2 cellular contexts compared by ENCODE assay signal in the genomic region with DNA sequence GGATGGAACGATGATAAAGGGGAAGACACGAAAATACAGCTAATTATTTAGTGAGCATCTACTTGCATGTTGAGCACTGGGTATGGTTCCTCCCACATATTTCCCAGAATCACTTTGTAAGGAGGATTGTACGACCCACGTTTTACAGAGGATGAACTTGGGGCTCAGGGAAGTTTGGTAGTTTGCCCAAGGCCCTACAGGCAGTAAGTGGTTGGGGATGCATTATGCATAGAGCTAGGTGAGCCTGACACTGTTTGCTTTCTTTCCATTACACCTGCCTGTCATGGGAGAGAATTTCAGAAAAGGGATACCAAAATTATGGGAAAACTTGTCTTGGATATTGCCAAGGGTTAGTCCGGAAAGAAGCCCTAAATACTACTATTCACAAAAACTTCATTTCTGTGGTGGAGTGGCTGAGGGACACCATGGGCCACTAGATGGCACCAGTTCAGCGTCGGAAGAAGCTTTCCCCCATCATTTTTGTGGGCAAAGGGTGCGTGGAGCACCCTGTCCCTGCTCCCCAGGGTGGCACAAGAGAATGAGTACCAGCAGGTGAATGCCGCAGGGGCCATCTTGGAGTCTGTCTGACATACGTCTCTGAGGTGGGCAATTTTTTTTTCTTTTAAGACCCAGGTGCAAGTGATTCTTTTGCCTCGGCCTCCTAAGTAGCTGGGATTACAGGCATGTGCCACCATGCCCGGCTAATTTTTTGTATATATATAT.
A peak's percentile ranks its signal among the peaks of the same experiment; 100 is the strongest.
TF ChIP-seq lines count a peak whose summit lies in the region.

No MANE protein-coding gene starts in this region.

TF ChIP-seq in HEK293, 187 proteins besides CTCF, POLR2A, EP300 and RAD21:
- peak; percentile 39; the same call in 1 of the 2 replicates for TF ChIP-seq ZBTB48 (tag by site-specific recombination; IDR thresholded peaks at IDR 0.05)
- TF ChIP-seq, protein P1, sequence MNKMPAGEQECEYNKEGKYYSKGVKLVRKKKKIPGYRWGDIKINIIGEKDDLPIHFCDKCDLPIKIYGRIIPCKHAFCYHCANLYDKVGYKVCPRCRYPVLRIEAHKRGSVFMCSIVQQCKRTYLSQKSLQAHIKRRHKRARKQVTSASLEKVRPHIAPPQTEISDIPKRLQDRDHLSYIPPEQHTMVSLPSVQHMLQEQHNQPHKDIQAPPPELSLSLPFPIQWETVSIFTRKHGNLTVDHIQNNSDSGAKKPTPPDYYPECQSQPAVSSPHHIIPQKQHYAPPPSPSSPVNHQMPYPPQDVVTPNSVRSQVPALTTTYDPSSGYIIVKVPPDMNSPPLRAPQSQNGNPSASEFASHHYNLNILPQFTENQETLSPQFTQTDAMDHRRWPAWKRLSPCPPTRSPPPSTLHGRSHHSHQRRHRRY (tag by site-specific recombination; IDR thresholded peaks at IDR 0.05), result no peak
- peak; percentile 54; the same call in 1 of the 2 replicates for TF ChIP-seq YY1 (tag by site-specific recombination; IDR thresholded peaks at IDR 0.05)
- TF ChIP-seq, protein P2, sequence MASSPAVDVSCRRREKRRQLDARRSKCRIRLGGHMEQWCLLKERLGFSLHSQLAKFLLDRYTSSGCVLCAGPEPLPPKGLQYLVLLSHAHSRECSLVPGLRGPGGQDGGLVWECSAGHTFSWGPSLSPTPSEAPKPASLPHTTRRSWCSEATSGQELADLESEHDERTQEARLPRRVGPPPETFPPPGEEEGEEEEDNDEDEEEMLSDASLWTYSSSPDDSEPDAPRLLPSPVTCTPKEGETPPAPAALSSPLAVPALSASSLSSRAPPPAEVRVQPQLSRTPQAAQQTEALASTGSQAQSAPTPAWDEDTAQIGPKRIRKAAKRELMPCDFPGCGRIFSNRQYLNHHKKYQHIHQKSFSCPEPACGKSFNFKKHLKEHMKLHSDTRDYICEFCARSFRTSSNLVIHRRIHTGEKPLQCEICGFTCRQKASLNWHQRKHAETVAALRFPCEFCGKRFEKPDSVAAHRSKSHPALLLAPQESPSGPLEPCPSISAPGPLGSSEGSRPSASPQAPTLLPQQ (tag by site-specific recombination; IDR thresholded peaks at IDR 0.05), result peak; percentile 35; the same call in 1 of the 2 replicates
- peak; percentile 97 for TF ChIP-seq ZNF423 (tag by site-specific recombination; IDR thresholded peaks at IDR 0.05)
- TF ChIP-seq, protein P3, sequence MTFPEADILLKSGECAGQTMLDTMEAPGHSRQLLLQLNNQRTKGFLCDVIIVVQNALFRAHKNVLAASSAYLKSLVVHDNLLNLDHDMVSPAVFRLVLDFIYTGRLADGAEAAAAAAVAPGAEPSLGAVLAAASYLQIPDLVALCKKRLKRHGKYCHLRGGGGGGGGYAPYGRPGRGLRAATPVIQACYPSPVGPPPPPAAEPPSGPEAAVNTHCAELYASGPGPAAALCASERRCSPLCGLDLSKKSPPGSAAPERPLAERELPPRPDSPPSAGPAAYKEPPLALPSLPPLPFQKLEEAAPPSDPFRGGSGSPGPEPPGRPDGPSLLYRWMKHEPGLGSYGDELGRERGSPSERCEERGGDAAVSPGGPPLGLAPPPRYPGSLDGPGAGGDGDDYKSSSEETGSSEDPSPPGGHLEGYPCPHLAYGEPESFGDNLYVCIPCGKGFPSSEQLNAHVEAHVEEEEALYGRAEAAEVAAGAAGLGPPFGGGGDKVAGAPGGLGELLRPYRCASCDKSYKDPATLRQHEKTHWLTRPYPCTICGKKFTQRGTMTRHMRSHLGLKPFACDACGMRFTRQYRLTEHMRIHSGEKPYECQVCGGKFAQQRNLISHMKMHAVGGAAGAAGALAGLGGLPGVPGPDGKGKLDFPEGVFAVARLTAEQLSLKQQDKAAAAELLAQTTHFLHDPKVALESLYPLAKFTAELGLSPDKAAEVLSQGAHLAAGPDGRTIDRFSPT (tag by site-specific recombination; IDR thresholded peaks at IDR 0.05), result peak; percentile 75
- TF ChIP-seq ZNF544 (tag by site-specific recombination; IDR thresholded peaks at IDR 0.05), result no peak
- TF ChIP-seq IKZF3 (tag by site-specific recombination; IDR thresholded peaks at IDR 0.05), result peak; percentile 20; the same call in 1 of the 2 replicates
- TF ChIP-seq ZIC2 (tag by site-specific recombination; IDR thresholded peaks at IDR 0.05), result 0 out of 2 replicates have a peak, but pooled peaks have one; percentile 27
- TF ChIP-seq ZXDB (tag by site-specific recombination; IDR thresholded peaks at IDR 0.05), result no peak
- TF ChIP-seq, protein P4, sequence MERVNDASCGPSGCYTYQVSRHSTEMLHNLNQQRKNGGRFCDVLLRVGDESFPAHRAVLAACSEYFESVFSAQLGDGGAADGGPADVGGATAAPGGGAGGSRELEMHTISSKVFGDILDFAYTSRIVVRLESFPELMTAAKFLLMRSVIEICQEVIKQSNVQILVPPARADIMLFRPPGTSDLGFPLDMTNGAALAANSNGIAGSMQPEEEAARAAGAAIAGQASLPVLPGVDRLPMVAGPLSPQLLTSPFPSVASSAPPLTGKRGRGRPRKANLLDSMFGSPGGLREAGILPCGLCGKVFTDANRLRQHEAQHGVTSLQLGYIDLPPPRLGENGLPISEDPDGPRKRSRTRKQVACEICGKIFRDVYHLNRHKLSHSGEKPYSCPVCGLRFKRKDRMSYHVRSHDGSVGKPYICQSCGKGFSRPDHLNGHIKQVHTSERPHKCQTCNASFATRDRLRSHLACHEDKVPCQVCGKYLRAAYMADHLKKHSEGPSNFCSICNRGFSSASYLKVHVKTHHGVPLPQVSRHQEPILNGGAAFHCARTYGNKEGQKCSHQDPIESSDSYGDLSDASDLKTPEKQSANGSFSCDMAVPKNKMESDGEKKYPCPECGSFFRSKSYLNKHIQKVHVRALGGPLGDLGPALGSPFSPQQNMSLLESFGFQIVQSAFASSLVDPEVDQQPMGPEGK (tag by site-specific recombination; IDR thresholded peaks at IDR 0.05), result peak; percentile 42; the same call in 1 of the 2 replicates
- 0 out of 2 replicates have a peak, but pooled peaks have one; percentile 36 for TF ChIP-seq SP7 (tag by site-specific recombination; IDR thresholded peaks at IDR 0.05)
- peak; percentile 60; the same call in 1 of the 2 replicates for TF ChIP-seq ZNF501 (tag by site-specific recombination; IDR thresholded peaks at IDR 0.05)
- TF ChIP-seq ZFP37 (tag by site-specific recombination; IDR thresholded peaks at IDR 0.05), result peak; percentile 51; the same call in 1 of the 2 replicates
- TF ChIP-seq GLIS1 (tag by site-specific recombination; IDR thresholded peaks at IDR 0.05), result 0 out of 2 replicates have a peak, but pooled peaks have one; percentile 19
- TF ChIP-seq ZNF654 (tag by site-specific recombination; IDR thresholded peaks at IDR 0.05; ENCODE audit: low read depth), result peak; percentile 96
- peak; percentile 72 for TF ChIP-seq ZSCAN30 (tag by site-specific recombination; IDR thresholded peaks at IDR 0.05)
- TF ChIP-seq ZNF394 (tag by site-specific recombination; IDR thresholded peaks at IDR 0.05; ENCODE audit: borderline replicate concordance), result no peak; the same call in 1 of the 2 replicates

TF ChIP-seq in endothelial cell of umbilical vein, 7 proteins besides CTCF, POLR2A, EP300 and RAD21:
- TF ChIP-seq, protein P5, sequence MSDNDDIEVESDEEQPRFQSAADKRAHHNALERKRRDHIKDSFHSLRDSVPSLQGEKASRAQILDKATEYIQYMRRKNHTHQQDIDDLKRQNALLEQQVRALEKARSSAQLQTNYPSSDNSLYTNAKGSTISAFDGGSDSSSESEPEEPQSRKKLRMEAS (IDR thresholded peaks at IDR 0.05; ENCODE audit: insufficient read depth, insufficient read length), result no peak
- TF ChIP-seq EZH2 (IDR thresholded peaks at IDR 0.05; ENCODE audit: borderline replicate concordance, low read depth, low read length, severe bottlenecking), result no peak
- no peak for TF ChIP-seq POLR2AphosphoS5 (IDR thresholded peaks at IDR 0.05; ENCODE audit: insufficient read depth, low read depth, low read length)
- TF ChIP-seq MYC (IDR thresholded peaks at IDR 0.05; ENCODE audit: low read depth, low read length), result no peak
